22 cellular contexts compared by ENCODE assay signal in genomic region chr11:80281194-80281593, GRCh38.
"Had no signal": no experiment of that assay in that cellular context is flagged by ENCODE, and none has a peak within 500 bp of the region (broad histone marks: within the 10 kb centered on the region; RNA-seq: fewer than 3 reads in every experiment).

No MANE protein-coding gene starts in this region.

- H3K27me3 Mint-ChIP-seq: activated CD4-positive, alpha-beta memory T cell treated with anti-CD3 and anti-CD28 coated beads, Interleukin-2, amount 10 ng/mL, durations not matched to agents 7 days and 5 days; activated CD4-positive, alpha-beta T cell treated with anti-CD3 and anti-CD28 coated beads, Interleukin-2, amount 10 ng/mL, durations not matched to agents 7 days and 5 days; activated naive CD4-positive, alpha-beta T cell treated with anti-CD3 and anti-CD28 coated beads, Interleukin-2, amount 50 U/mL, for 24 hours; activated naive CD8-positive, alpha-beta T cell treated with anti-CD3 and anti-CD28 coated beads, Interleukin-2, amount 50 U/mL, for 24 hours; activated T-cell treated with anti-CD3 and anti-CD28 coated beads, Interleukin-2, amount 50 U/mL, for 24 hours; activated T-helper 17 cell treated with anti-CD3 and anti-CD28 coated beads, Interleukin-2, amount 50 U/mL, for 72 hours; memory B cell; naive thymus-derived CD4-positive, alpha-beta T cell; T-cell had no signal

- H3K27ac ChIP-seq: parathyroid adenoma, spleen, suprapubic skin, tibial artery, WERI-Rb-1 had no signal

- H3K9me3 Mint-ChIP-seq: activated naive CD8-positive, alpha-beta T cell treated with anti-CD3 and anti-CD28 coated beads, Interleukin-2, amount 50 U/mL, for 24 hours had no signal

- DNase-seq: activated CD4-positive, alpha-beta memory T cell treated with anti-CD3 and anti-CD28 coated beads, Interleukin-2, amount 10 ng/mL, durations not matched to agents 7 days and 5 days; activated CD4-positive, alpha-beta T cell treated with anti-CD3 and anti-CD28 coated beads, Interleukin-2, amount 10 ng/mL, durations not matched to agents 7 days and 5 days; activated CD4-positive, CD25-positive, alpha-beta regulatory T cell treated with anti-CD3 and anti-CD28 coated beads, Interleukin-2, amount 50 U/mL, for 72 hours; activated CD8-positive, alpha-beta memory T cell treated with anti-CD3 and anti-CD28 coated beads, Interleukin-2, amount 50 U/mL, for 48 hours; activated naive CD8-positive, alpha-beta T cell treated with anti-CD3 and anti-CD28 coated beads, Interleukin-2, amount 50 U/mL, for 24 hours; activated T-cell treated with anti-CD3 and anti-CD28 coated beads, Interleukin-2, amount 50 U/mL, for 24 hours; dermis blood vessel endothelial cell; effector CD4-positive, alpha-beta T cell; foreskin fibroblast; kidney; left colon; naive thymus-derived CD4-positive, alpha-beta T cell; spleen; stimulated activated naive CD4-positive, alpha-beta T cell; T-cell; tibial artery; WERI-Rb-1 had no signal

- H3K4me1 Mint-ChIP-seq: activated CD4-positive, alpha-beta memory T cell treated with anti-CD3 and anti-CD28 coated beads, Interleukin-2, amount 10 ng/mL, durations not matched to agents 7 days and 5 days; activated CD4-positive, alpha-beta T cell treated with anti-CD3 and anti-CD28 coated beads, Interleukin-2, amount 10 ng/mL, durations not matched to agents 7 days and 5 days; activated naive CD4-positive, alpha-beta T cell treated with anti-CD3 and anti-CD28 coated beads, Interleukin-2, amount 50 U/mL, for 24 hours; activated naive CD8-positive, alpha-beta T cell treated with anti-CD3 and anti-CD28 coated beads, Interleukin-2, amount 50 U/mL, for 24 hours; activated T-helper 17 cell treated with anti-CD3 and anti-CD28 coated beads, Interleukin-2, amount 50 U/mL, for 72 hours; memory B cell; naive thymus-derived CD4-positive, alpha-beta T cell; T-cell had no signal

- ATAC-seq: activated naive CD8-positive, alpha-beta T cell treated with anti-CD3 and anti-CD28 coated beads, Interleukin-2, amount 50 U/mL, for 24 hours; activated T-helper 17 cell treated with anti-CD3 and anti-CD28 coated beads, Interleukin-2, amount 50 U/mL, for 72 hours; left colon; naive thymus-derived CD4-positive, alpha-beta T cell; T-cell had no signal

- H3K4me3 Mint-ChIP-seq: activated CD4-positive, alpha-beta memory T cell treated with anti-CD3 and anti-CD28 coated beads, Interleukin-2, amount 10 ng/mL, durations not matched to agents 7 days and 5 days; activated CD4-positive, alpha-beta T cell treated with anti-CD3 and anti-CD28 coated beads, Interleukin-2, amount 10 ng/mL, durations not matched to agents 7 days and 5 days; activated naive CD4-positive, alpha-beta T cell treated with anti-CD3 and anti-CD28 coated beads, Interleukin-2, amount 50 U/mL, for 24 hours; activated naive CD8-positive, alpha-beta T cell treated with anti-CD3 and anti-CD28 coated beads, Interleukin-2, amount 50 U/mL, for 24 hours; activated T-cell treated with anti-CD3 and anti-CD28 coated beads, Interleukin-2, amount 50 U/mL, for 24 hours; activated T-helper 17 cell treated with anti-CD3 and anti-CD28 coated beads, Interleukin-2, amount 50 U/mL, for 72 hours; memory B cell; naive thymus-derived CD4-positive, alpha-beta T cell; T-cell had no signal

- H3K36me3 Mint-ChIP-seq: activated naive CD4-positive, alpha-beta T cell treated with anti-CD3 and anti-CD28 coated beads, Interleukin-2, amount 50 U/mL, for 24 hours; memory B cell; naive thymus-derived CD4-positive, alpha-beta T cell; T-cell had no signal

- H3K27me3 ChIP-seq: spleen, suprapubic skin, tibial artery had no signal

- H3K4me1 ChIP-seq: parathyroid adenoma, spleen, tibial artery had no signal

- H3K4me3 ChIP-seq: spleen, suprapubic skin, tibial artery had no signal

- H3K9me3 ChIP-seq: suprapubic skin, tibial artery had no signal

- H3K36me3 ChIP-seq: spleen, suprapubic skin, tibial artery, WERI-Rb-1 had no signal

- H3K27ac Mint-ChIP-seq: activated CD4-positive, alpha-beta memory T cell treated with anti-CD3 and anti-CD28 coated beads, Interleukin-2, amount 10 ng/mL, durations not matched to agents 7 days and 5 days; activated CD4-positive, alpha-beta T cell treated with anti-CD3 and anti-CD28 coated beads, Interleukin-2, amount 10 ng/mL, durations not matched to agents 7 days and 5 days; activated naive CD4-positive, alpha-beta T cell treated with anti-CD3 and anti-CD28 coated beads, Interleukin-2, amount 50 U/mL, for 24 hours; activated naive CD8-positive, alpha-beta T cell treated with anti-CD3 and anti-CD28 coated beads, Interleukin-2, amount 50 U/mL, for 24 hours; activated T-cell treated with anti-CD3 and anti-CD28 coated beads, Interleukin-2, amount 50 U/mL, for 24 hours; activated T-helper 17 cell treated with anti-CD3 and anti-CD28 coated beads, Interleukin-2, amount 50 U/mL, for 72 hours; memory B cell; naive thymus-derived CD4-positive, alpha-beta T cell; T-cell had no signal
